ENCODE assay signal across 22 cellular contexts in genomic region chrX:20240201-20240600, GRCh38.
"Had no signal": no experiment of that assay in that cellular context is flagged by ENCODE, and none has a peak within 500 bp of the region (broad histone marks: within the 10 kb centered on the region; RNA-seq: fewer than 3 reads in every experiment).

No MANE protein-coding gene starts in this region.

- H3K4me1 ChIP-seq: SJSA1 had no signal

- H3K27ac ChIP-seq: HL-60, SJSA1, SK-N-MC had no signal

- H3K4me3 ChIP-seq: SJSA1, SK-N-MC had no signal

- FAIRE-seq: HTR-8/SVneo, RCC 7860 had no signal

- H3K27me3 ChIP-seq: SJSA1 had no signal

- H3K9me3 ChIP-seq: SJSA1 had no signal

- H3K36me3 ChIP-seq: SJSA1 had no signal

- DNase-seq: KBM-7, MV-4-11, NCI-H1048, NCI-H1105, NCI-H1417, NCI-H1436 treated with DMSO at 0.1 percent for 48 hours, NCI-H1694, NCI-H187 treated with DMSO at 0.1 percent for 48 hours, NCI-H2029 treated with DMSO at 0.1 percent for 48 hours, NCI-H2171 treated with DMSO at 0.1 percent for 48 hours, NCI-H510A, NCI-H524 treated with DMSO at 0.1 percent for 48 hours, NCI-H69, NCI-H774, Right ventricle myocardium superior, RPMI8226, SIG-M5 had no signal
